In the genomic region with DNA sequence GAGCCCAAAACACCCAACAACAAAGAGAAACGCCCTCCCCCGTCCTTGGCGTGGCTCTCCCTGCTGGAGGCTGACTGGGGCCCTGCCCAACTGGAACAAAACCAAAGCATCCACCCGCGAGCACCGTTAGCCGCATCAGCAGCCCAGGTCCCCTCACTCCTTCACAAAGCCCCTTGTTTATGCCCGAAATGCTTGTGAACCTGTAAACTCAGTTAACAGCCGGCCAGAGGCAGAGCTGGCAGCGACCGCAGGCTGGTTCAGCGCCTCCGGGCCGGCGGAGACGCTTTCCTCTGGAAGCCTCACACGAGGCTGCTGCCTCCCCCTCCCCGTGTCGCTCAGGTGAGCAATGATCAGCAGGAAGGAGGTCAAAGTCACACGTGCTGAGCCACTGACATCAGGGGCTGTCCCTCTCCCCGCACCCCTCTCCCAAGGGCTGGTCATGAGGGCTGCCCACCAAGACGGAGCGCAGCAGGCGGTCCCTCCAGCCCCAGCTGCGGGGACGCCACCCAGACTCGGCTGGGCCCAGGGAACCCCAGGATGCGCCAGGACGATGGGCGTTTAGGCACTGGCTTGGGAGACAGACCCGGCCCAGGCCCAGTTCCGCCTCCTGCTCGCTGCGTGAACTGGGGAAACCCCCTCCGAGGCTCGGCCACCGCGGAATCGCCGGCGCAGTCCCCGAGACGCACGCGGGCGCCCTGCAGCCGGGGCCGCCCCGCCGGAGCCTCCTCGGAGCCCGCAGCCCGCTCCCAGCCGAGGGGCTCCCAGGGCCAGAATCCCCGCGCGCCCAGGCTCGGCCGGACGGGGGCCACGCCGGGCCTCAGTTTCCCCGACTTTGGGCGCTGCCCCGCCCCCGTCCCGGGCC, we compare ENCODE assay signal across 7 cellular contexts. TPM values are rescaled to one million over a fixed set of nuclear protein-coding genes. Genes with fewer than 3 reads are reported as not detected.
DNase-seq lines count a peak whose midpoint lies in the region; ATAC-seq and TF ChIP-seq lines count a peak whose summit lies in the region.

No MANE protein-coding gene starts in this region.

- ATAC-seq in GM18511 (IDR thresholded peaks at IDR 0.05; ENCODE audit: unreplicated experiment) (peak; percentile 27), HG03064 (IDR thresholded peaks at IDR 0.05; ENCODE audit: low read depth, unreplicated experiment) (peak; percentile 10), lower lobe of right lung (peak; percentile 12 to 53)
- no peak for ATAC-seq in central memory CD8-positive, alpha-beta T cell (replicated peaks; ENCODE audit: extremely low read depth, poor library complexity, severe bottlenecking)

- H3K4me3 ChIP-seq in lower lobe of right lung (peak overlapping the region; percentile 99), stomach smooth muscle (ENCODE audit: low read length in 2 of 2) (peak overlapping the region; percentile 79 to 83)

- peaks cover 49% of the 10 kb centered on the region for H3K36me3 ChIP-seq in lower lobe of right lung
- peaks cover 27 to 32% of the 10 kb centered on the region in 2 donors for H3K36me3 ChIP-seq in stomach smooth muscle (ENCODE audit: control insufficient read depth in 2 of 2, insufficient read depth in 2 of 2, low read length in 2 of 2)

- H3K4me1 Mint-ChIP-seq in central memory CD8-positive, alpha-beta T cell: peaks cover 24% of the 10 kb centered on the region

- peak overlapping the region; percentile 74 for H3K27ac ChIP-seq in lower lobe of right lung
- no peak overlapping the region for H3K27ac ChIP-seq in stomach smooth muscle (ENCODE audit: low read length)

- H3K9me3 ChIP-seq in lower lobe of right lung (no peaks in the 10 kb centered on the region), stomach smooth muscle (ENCODE audit: control insufficient read depth in 2 of 2, low read length in 2 of 2) (no peaks in the 10 kb centered on the region)

- peak overlapping the region; percentile 78 for H3K4me3 Mint-ChIP-seq in central memory CD8-positive, alpha-beta T cell

- H3K9ac ChIP-seq in stomach smooth muscle (ENCODE audit: low read length in 2 of 2): peak overlapping the region; percentile 66 to 68

- H3K27me3 Mint-ChIP-seq in central memory CD8-positive, alpha-beta T cell: no peaks in the 10 kb centered on the region

- no peaks in the 10 kb centered on the region for H3K27me3 ChIP-seq in lower lobe of right lung (ENCODE audit: low read depth)
- no peaks in the 10 kb centered on the region for H3K27me3 ChIP-seq in stomach smooth muscle (ENCODE audit: control insufficient read depth in 1 of 2, insufficient read depth in 2 of 2, low read length in 2 of 2)

- no peak for TF ChIP-seq CTCF in lower lobe of right lung (IDR thresholded peaks at IDR 0.05)

- intact Hi-C loops in lower lobe of right lung (cut with DNase I): no loop called here

- H3K27ac Mint-ChIP-seq in central memory CD8-positive, alpha-beta T cell (ENCODE audit: low read depth): peak overlapping the region; percentile 72

- peaks cover 14% of the 10 kb centered on the region for H3K36me3 Mint-ChIP-seq in central memory CD8-positive, alpha-beta T cell (ENCODE audit: insufficient read depth)

- DNase-seq in T-helper 2 cell: peak in 3 of 5 experiments; percentile 23 to 38 (median 26)
- DNase-seq in central memory CD8-positive, alpha-beta T cell (ENCODE audit: low spot score in 2 of 2): no peak
- no peak for DNase-seq in lower lobe of right lung
- DNase-seq in hypothalamus (lab: John Stamatoyannopoulos, UW): no peak

- H3K4me1 ChIP-seq in lower lobe of right lung (peaks cover 20% of the 10 kb centered on the region), stomach smooth muscle (ENCODE audit: control insufficient read depth, insufficient read depth, low read length) (peaks cover 25% of the 10 kb centered on the region)

- no peaks in the 10 kb centered on the region for H3K9me3 Mint-ChIP-seq in central memory CD8-positive, alpha-beta T cell

RNA-seq across cellular contexts. Expression of a gene that starts 0.6 kb away (rescaled TPM):
- total RNA-seq in lower lobe of right lung: 7.4 TPM

RNA-seq across cellular contexts. Expression of a gene that starts 11.0 kb away (rescaled TPM):
- total RNA-seq in lower lobe of right lung: 34.3 TPM

RNA-seq across cellular contexts. Expression of a gene that starts 11.1 kb away (rescaled TPM):
- 43.2 TPM for total RNA-seq in lower lobe of right lung

RNA-seq across cellular contexts. Expression of a gene that starts 25.9 kb away (rescaled TPM):
- 15.0 TPM for total RNA-seq in lower lobe of right lung

RNA-seq across cellular contexts. Expression of a gene that starts 35.9 kb away (rescaled TPM):
- total RNA-seq in lower lobe of right lung: 12.9 TPM

Comparison
In these comparisons a context has a peak if more than half of its experiments do, and no peak if none do; other contexts are left out.
1. DNase-seq: peak in T-helper 2 cell (3 of 5); none in central memory CD8-positive, alpha-beta T cell (0 of 2), lower lobe of right lung (single experiment) and hypothalamus (0 of 51).